Comparison of ENCODE assay signal across 8 cellular contexts in the genomic region with DNA sequence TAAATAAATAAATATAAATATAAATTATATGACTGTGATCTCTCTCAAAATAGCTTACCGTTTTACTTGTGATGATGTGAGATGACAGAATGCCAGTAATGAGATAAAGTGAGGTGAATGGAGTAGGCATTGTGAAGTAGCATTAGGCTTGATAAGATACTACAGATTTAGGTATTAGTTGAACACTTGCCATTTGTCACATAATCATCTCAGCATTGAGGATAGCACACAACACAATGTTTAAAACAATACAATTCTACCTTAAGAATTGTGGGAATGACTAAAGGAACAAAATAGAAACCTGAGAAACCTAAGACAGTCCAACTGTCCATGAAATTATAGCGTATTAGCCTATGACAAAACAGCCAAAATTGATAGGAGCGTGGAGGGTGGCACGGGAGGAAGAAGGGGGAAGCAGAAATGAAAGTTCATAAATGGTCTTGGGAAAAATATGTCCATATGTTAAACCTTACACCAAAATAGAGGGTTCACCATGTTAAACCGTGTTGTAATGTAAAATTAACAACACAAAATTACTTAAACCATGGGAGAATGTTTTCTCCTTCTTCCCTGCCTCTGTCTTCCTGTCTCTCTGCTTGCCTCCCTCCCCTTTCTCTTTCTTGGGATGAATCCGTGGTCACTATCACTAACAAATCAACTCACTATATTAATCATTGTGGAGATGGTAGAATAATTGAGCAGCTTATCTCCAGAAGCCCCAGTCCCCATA. TPM values are rescaled to one million over a fixed set of nuclear protein-coding genes. Genes with fewer than 3 reads are reported as not detected.
A peak's percentile ranks its signal among the peaks of the same experiment; 100 is the strongest.
DNase-seq lines count a peak whose midpoint lies in the region; ATAC-seq and TF ChIP-seq lines count a peak whose summit lies in the region.

No MANE protein-coding gene starts in this region.

- peak overlapping the region; percentile 89 for H3K4me3 Mint-ChIP-seq in T-helper 1 cell treated with Interleukin-12 subunit alpha and Interleukin-12 subunit beta and Interleukin-4 antibody, amounts not matched to agents 30 μg/mL and 1 μg/mL, for 36 hours

- ATAC-seq in psoas muscle (no peak), HG02884 (IDR thresholded peaks at IDR 0.05; ENCODE audit: unreplicated experiment) (no peak)

- H3K27me3 Mint-ChIP-seq in T-helper 1 cell treated with Interleukin-12 subunit alpha and Interleukin-12 subunit beta and Interleukin-4 antibody, amounts not matched to agents 30 μg/mL and 1 μg/mL, for 36 hours (ENCODE audit: low read depth) = no peaks in the 10 kb centered on the region

- 29 to 31% (median 30%) methylated on average over 6 of the region's 6 CpGs for WGBS in psoas muscle, 3 donors

- no peaks in the 10 kb centered on the region for H3K9me3 ChIP-seq in SK-N-MC (ENCODE audit: low read depth, low read length)
- no peaks in the 10 kb centered on the region for H3K9me3 ChIP-seq in psoas muscle

- peaks cover 7% of the 10 kb centered on the region for H3K4me1 ChIP-seq in psoas muscle

- peaks cover 35% of the 10 kb centered on the region for H3K4me1 Mint-ChIP-seq in T-helper 1 cell treated with Interleukin-12 subunit alpha and Interleukin-12 subunit beta and Interleukin-4 antibody, amounts not matched to agents 30 μg/mL and 1 μg/mL, for 36 hours (ENCODE audit: low read depth)

- H3K9ac ChIP-seq in SK-N-MC (ENCODE audit: insufficient read length) = peak overlapping the region; percentile 90

- no peaks in the 10 kb centered on the region for H3K36me3 ChIP-seq in SK-N-MC (ENCODE audit: insufficient read depth, low read length)
- H3K36me3 ChIP-seq in psoas muscle (ENCODE audit: insufficient read depth in 1 of 2, low read depth in 1 of 2) = no peaks in the 10 kb centered on the region

- no peaks in the 10 kb centered on the region for H3K27me3 ChIP-seq in psoas muscle (ENCODE audit: insufficient read depth in 3 of 3, low read length in 2 of 3)

- H3K9me3 Mint-ChIP-seq in T-helper 1 cell treated with Interleukin-12 subunit alpha and Interleukin-12 subunit beta and Interleukin-4 antibody, amounts not matched to agents 30 μg/mL and 1 μg/mL, for 36 hours = no peaks in the 10 kb centered on the region

- peak overlapping the region; percentile 99 for H3K27ac Mint-ChIP-seq in T-helper 1 cell treated with Interleukin-12 subunit alpha and Interleukin-12 subunit beta and Interleukin-4 antibody, amounts not matched to agents 30 μg/mL and 1 μg/mL, for 36 hours

- peaks cover 6% of the 10 kb centered on the region for H3K36me3 Mint-ChIP-seq in T-helper 1 cell treated with Interleukin-12 subunit alpha and Interleukin-12 subunit beta and Interleukin-4 antibody, amounts not matched to agents 30 μg/mL and 1 μg/mL, for 36 hours (ENCODE audit: low read depth)

- DNase-seq in T-helper 1 cell (no peak), SK-N-MC (ENCODE audit: low read depth, low spot score) (no peak), fibroblast of gingiva (ENCODE audit: low read depth) (peak; percentile 22), psoas muscle (no peak), NCI-H187 treated with DMSO at 0.1 percent for 48 hours (lab: John Stamatoyannopoulos, UW) (no peak), GF-D8 (lab: John Stamatoyannopoulos, UW) (no peak)

- intact Hi-C loops in psoas muscle (cut with DNase I) = loop anchor here in 1 of 2 donors (10.0 kb wide), 1 partner anchor 231 kb away; a partner anchor contains a TSS

- TF ChIP-seq CTCF in psoas muscle (IDR thresholded peaks at IDR 0.05) = no peak

- peak overlapping the region; percentile 97 for H3K27ac ChIP-seq in SK-N-MC
- H3K27ac ChIP-seq in psoas muscle = peak overlapping the region; percentile 95

- H3K4me3 ChIP-seq in SK-N-MC (peak overlapping the region; percentile 75), psoas muscle (peak overlapping the region; percentile 85)

RNA-seq across cellular contexts. Expression of a gene that starts 33.1 kb away (rescaled TPM):
- 1 to 10 TPM in 3 of 4 donors, under 1 TPM in 1; 0.99 to 2.7 (median 1.6) TPM for total RNA-seq in psoas muscle
- polyA plus RNA-seq in psoas muscle = 1 to 10 TPM in 1 of 3 donors, under 1 TPM in 2; 0.32 to 1.2 (median 0.40) TPM
